27 cellular contexts compared by ENCODE assay signal in genomic region chrX:551306-551705, GRCh38.
"Had no signal": no experiment of that assay in that cellular context is flagged by ENCODE, and none has a peak within 500 bp of the region (broad histone marks: within the 10 kb centered on the region; RNA-seq: fewer than 3 reads in every experiment).

No MANE protein-coding gene starts in this region.

- FAIRE-seq: endometrium, islet of Langerhans, keratinocyte had no signal

- H3K4me3 ChIP-seq: esophagus squamous epithelium, gastrocnemius medialis, heart right ventricle, left lung, lower lobe of right lung, mucosa of descending colon had no signal

- H3K4me3 Mint-ChIP-seq: dendritic cell treated with granulocyte-macrophage colony-stimulating factor and Interleukin-4, amounts not matched to agents 40 ng/mL and 50 ng/mL, for 4 days; effector memory CD8-positive, alpha-beta T cell; endodermal cell; mesothelial cell of epicardium; naive B cell; naive thymus-derived CD8-positive, alpha-beta T cell had no signal

- H3K27me3 ChIP-seq: esophagus squamous epithelium, gastrocnemius medialis, heart right ventricle, left lung had no signal

- H3K4me1 ChIP-seq: esophagus squamous epithelium, gastrocnemius medialis, heart right ventricle, left lung, lower lobe of right lung had no signal

- H3K36me3 ChIP-seq: esophagus squamous epithelium, gastrocnemius medialis, heart right ventricle, left lung, lower lobe of right lung had no signal

- H3K36me3 Mint-ChIP-seq: mesothelial cell of epicardium had no signal

- ATAC-seq: effector memory CD8-positive, alpha-beta T cell; esophagus mucosa; gastrocnemius medialis; heart right ventricle; left cardiac atrium; left lung; left ventricle myocardium superior; lower lobe of right lung; mucosa of descending colon; naive thymus-derived CD8-positive, alpha-beta T cell had no signal

- DNase-seq: cortex of kidney; effector CD8-positive, alpha-beta T cell; effector memory CD8-positive, alpha-beta T cell; endodermal cell; erythroblast; esophagus squamous epithelium; foreskin fibroblast; foreskin melanocyte; gastrocnemius medialis; glutamatergic neuron; heart right ventricle; hippocampal formation; left cardiac atrium; left lung; left ventricle myocardium superior; lower lobe of right lung; mesenchymal stem cell; mucosa of descending colon; naive B cell; naive thymus-derived CD8-positive, alpha-beta T cell had no signal

- H3K4me1 Mint-ChIP-seq: endodermal cell, mesothelial cell of epicardium had no signal

- H3K27ac ChIP-seq: epithelial cell of prostate, esophagus squamous epithelium, gastrocnemius medialis, heart right ventricle, left lung, lower lobe of right lung had no signal

- H3K27ac Mint-ChIP-seq: dendritic cell treated with granulocyte-macrophage colony-stimulating factor and Interleukin-4, amounts not matched to agents 40 ng/mL and 50 ng/mL, for 4 days; effector memory CD8-positive, alpha-beta T cell; endodermal cell; mesothelial cell of epicardium; naive thymus-derived CD8-positive, alpha-beta T cell had no signal

- H3K27me3 Mint-ChIP-seq: dendritic cell treated with granulocyte-macrophage colony-stimulating factor and Interleukin-4, amounts not matched to agents 40 ng/mL and 50 ng/mL, for 4 days; effector memory CD8-positive, alpha-beta T cell; naive B cell had no signal

- H3K9me3 ChIP-seq: gastrocnemius medialis, lower lobe of right lung had no signal
